ENCODE assay signal across 9 cellular contexts in the genomic region with DNA sequence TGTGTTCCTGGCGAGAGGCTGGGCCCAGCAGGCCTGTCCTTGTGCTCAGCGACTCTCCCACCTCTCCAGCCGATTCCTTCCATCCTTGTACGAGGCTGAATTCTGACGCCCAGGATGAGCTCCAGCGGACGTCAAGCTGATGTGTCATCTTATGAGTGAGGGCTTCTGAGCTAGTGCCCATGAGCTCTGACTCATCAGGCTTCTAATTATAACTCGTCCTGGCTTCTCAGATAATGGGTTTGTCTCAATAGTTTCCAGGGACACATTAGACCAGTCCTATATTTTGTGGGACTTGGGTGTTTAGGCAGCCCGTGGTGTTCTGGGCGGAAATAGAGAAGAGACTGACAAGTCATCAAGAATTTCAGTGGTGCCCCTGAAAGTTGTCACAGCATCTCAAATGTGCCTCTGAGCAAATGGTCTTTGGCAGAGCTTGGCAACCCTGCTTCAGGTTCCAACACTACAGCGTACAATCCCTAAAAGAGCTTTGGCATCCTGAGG.
DNase-seq lines count a peak whose midpoint lies in the region; ATAC-seq and TF ChIP-seq lines count a peak whose summit lies in the region.
"Had no signal": no experiment of that assay in that cellular context is flagged by ENCODE, and none has a peak within 500 bp of the region (broad histone marks: within the 10 kb centered on the region; RNA-seq: fewer than 3 reads in every experiment).

No MANE protein-coding gene starts in this region.

- peak overlapping the region; percentile 79 for H3K9ac ChIP-seq in smooth muscle cell (ENCODE audit: low read depth)

- DNase-seq in AG08395 (ENCODE audit: low spot score) (peak; percentile 92), HS-5 (ENCODE audit: low read depth) (peak; percentile 93), fibroblast of the conjunctiva (ENCODE audit: low read depth) (peak; percentile 87), smooth muscle cell (lab: John Stamatoyannopoulos, UW; ENCODE audit: unreplicated experiment) (peak; percentile 11), epidermal melanocyte (ENCODE audit: insufficient read length, low spot score) (no peak)
- peak; percentile 39 to 41 for DNase-seq in activated CD4-positive, alpha-beta T cell treated with anti-CD3 and anti-CD28 coated beads for 4 hours
- DNase-seq: activated naive CD8-positive, alpha-beta T cell treated with anti-CD3 and anti-CD28 coated beads, Interleukin-2, amount 10 ng/mL, durations not matched to agents 7 days and 5 days had no signal

- no peak for TF ChIP-seq CTCF in smooth muscle cell (IDR thresholded peaks at IDR 0.05; ENCODE audit: borderline replicate concordance, insufficient read depth, poor library complexity, severe bottlenecking)

- 12% methylated on average over 11 of the region's 11 CpGs for WGBS in smooth muscle cell (ENCODE audit: low lambda C conversion rate)

- H3K36me3 ChIP-seq in smooth muscle cell (ENCODE audit: low read depth) = no peaks in the 10 kb centered on the region

- H4K20me1 ChIP-seq in smooth muscle cell (ENCODE audit: low read depth) = no peaks in the 10 kb centered on the region

- H2AFZ ChIP-seq in smooth muscle cell (ENCODE audit: low read depth) = no peak overlapping the region

- ATAC-seq in GM19455 (IDR thresholded peaks at IDR 0.05; ENCODE audit: unreplicated experiment) = no peak
- ATAC-seq in HG03439 (IDR thresholded peaks at IDR 0.05; ENCODE audit: unreplicated experiment) = no peak

- peak overlapping the region; percentile 98 for H3K27ac ChIP-seq in smooth muscle cell (ENCODE audit: low read depth)

- H3K27me3 ChIP-seq in smooth muscle cell (ENCODE audit: low read depth) = no peaks in the 10 kb centered on the region

- H3K4me1 ChIP-seq in smooth muscle cell (ENCODE audit: low read depth) = peaks cover 8% of the 10 kb centered on the region

- H3K4me2 ChIP-seq in smooth muscle cell = peak overlapping the region; percentile 71

- no peak overlapping the region for H3K4me3 ChIP-seq in smooth muscle cell

- no peaks in the 10 kb centered on the region for H3K79me2 ChIP-seq in smooth muscle cell (ENCODE audit: low read depth)

- peaks cover 6% of the 10 kb centered on the region for H3F3A ChIP-seq in smooth muscle cell (ENCODE audit: low read depth)

- H3K9me3 ChIP-seq in smooth muscle cell (replicated peaks; ENCODE audit: low read depth) = no peaks in the 10 kb centered on the region
